ENCODE assay signal across 8 cellular contexts in genomic region chr11:62545437-62546243, GRCh38. TPM values are rescaled to one million over a fixed set of nuclear protein-coding genes. Genes with fewer than 3 reads are reported as not detected.
DNase-seq lines count a peak whose midpoint lies in the region; ATAC-seq and TF ChIP-seq lines count a peak whose summit lies in the region.

No MANE protein-coding gene starts in this region.

- peak overlapping the region; percentile 71 for H3K4me2 ChIP-seq in parathyroid adenoma (ENCODE audit: low read length)

- no peak overlapping the region for H3K9ac ChIP-seq in parathyroid adenoma

- H3K4me3 ChIP-seq in A673 (ENCODE audit: low read depth, low read length, poor library complexity, severe bottlenecking) (peak overlapping the region; percentile 66), H7 (ENCODE audit: insufficient read depth, low read depth, low read length) (peak overlapping the region; percentile 79), heart left ventricle (peak overlapping the region; percentile 71 to 100 (median 98)), parathyroid adenoma (ENCODE audit: low read depth, low read length) (peak overlapping the region; percentile 86)

- peaks cover 14% of the 10 kb centered on the region for H3K79me2 ChIP-seq in parathyroid adenoma

- POLR2A ChIA-PET in A673 (lab: Charles Lee; ENCODE audit: low non-redundant PET): interaction anchor here (0.6 kb wide), 1 partner anchor 295 kb away, joined by 3 read pairs; no protein-coding TSS in a partner anchor

- DNase-seq in A673 (ENCODE audit: low spot score) (peak; percentile 97), H7 (peak; percentile 95), SK-MEL-5 (ENCODE audit: low read depth, low spot score) (peak; percentile 58), heart left ventricle (peak; percentile 95 to 98 (median 96)), COR-L47 (lab: John Stamatoyannopoulos, UW) (no peak)

- intact Hi-C loops in A673 (cut with micrococcal nuclease; ENCODE audit: unreplicated experiment) (loop anchor here (5.0 to 10.0 kb wide), 2 partner anchors 48 to 151 kb away; no protein-coding TSS in a partner anchor), heart left ventricle (cut with DNase I) (loop anchor here in 4 of 10 donors (2.0 to 10.0 kb wide), 4 partner anchors 15 to 151 kb away; no protein-coding TSS in a partner anchor)

- ATAC-seq in heart left ventricle: peak; percentile 33 to 73 (median 64)
- no peak for ATAC-seq in HG03108 (IDR thresholded peaks at IDR 0.05; ENCODE audit: unreplicated experiment)

- 0 to 1% (median 0%) methylated on average over 41 to 59 of the region's 59 CpGs for WGBS in heart left ventricle, 4 donors

- H3K36me3 ChIP-seq in A673 (ENCODE audit: insufficient read depth, low read length, poor library complexity, severe bottlenecking) (no peaks in the 10 kb centered on the region), H7 (replicated peaks; ENCODE audit: control insufficient read depth, insufficient read depth, low read length) (no peaks in the 10 kb centered on the region), heart left ventricle (no peaks in the 10 kb centered on the region), parathyroid adenoma (ENCODE audit: control insufficient read depth, insufficient read depth, low read length) (no peaks in the 10 kb centered on the region)

- H3K4me1 ChIP-seq in A673 (ENCODE audit: insufficient read depth, low read length, poor library complexity, severe bottlenecking) (peaks cover 49% of the 10 kb centered on the region), heart left ventricle (peaks cover 21 to 81% (median 66%) of the 10 kb centered on the region in 12 donors), parathyroid adenoma (peaks cover 2% of the 10 kb centered on the region)

- CTCF ChIA-PET in A673 (lab: Charles Lee): interaction anchor here (0.5 to 5.0 kb wide), 5 partner anchors 14 to 154 kb away, joined by 5 to 71 read pairs (median 10); partner anchors contain the start of gene GANAB

- BruUV-seq in A673 (replicated peaks; lab: Mats Ljungman, UMichigan): no TSS peak

- TF ChIP-seq POLR2A in heart left ventricle (IDR thresholded peaks at IDR 0.05): peak in 1 of 2 donors; percentile 51

- peak overlapping the region; percentile 62 for H2AFZ ChIP-seq in parathyroid adenoma

- H3K27me3 ChIP-seq in A673 (replicated peaks; ENCODE audit: insufficient read depth, low read depth, low read length, poor library complexity) (no peaks in the 10 kb centered on the region), H7 (ENCODE audit: control insufficient read depth, insufficient read depth, low read length) (peaks cover 63% of the 10 kb centered on the region), heart left ventricle (no peaks in the 10 kb centered on the region), parathyroid adenoma (ENCODE audit: control insufficient read depth, insufficient read depth, low read length) (no peaks in the 10 kb centered on the region)

- H3K9me3 ChIP-seq in A673 (ENCODE audit: low read depth, low read length, poor library complexity, severe bottlenecking) (no peaks in the 10 kb centered on the region), heart left ventricle (no peaks in the 10 kb centered on the region), parathyroid adenoma (ENCODE audit: control insufficient read depth, low read length) (no peaks in the 10 kb centered on the region)

- peak overlapping the region; percentile 81 for H3K27ac ChIP-seq in A673 (ENCODE audit: low read depth, low read length, poor library complexity, severe bottlenecking)
- H3K27ac ChIP-seq in angular gyrus (ENCODE audit: low read depth, low read length): peak overlapping the region; percentile 78
- H3K27ac ChIP-seq in heart left ventricle: peak overlapping the region; percentile 94 to 100 (median 99)
- peak overlapping the region; percentile 69 for H3K27ac ChIP-seq in parathyroid adenoma

- in situ Hi-C loops in SK-MEL-5 (cut with HindIII; ENCODE audit: low pct_unique_long_range_greater_than_20kb, low sequenced_read_pairs): no loop called here

- TF ChIP-seq CTCF in A673 (conservative IDR thresholded peaks at IDR 0.05; ENCODE audit: low read depth, low read length): no peak; the same call in 1 of the 2 replicates
- peak in 4 of 12 donors; percentile 9 to 18 (median 14) for TF ChIP-seq CTCF in heart left ventricle (IDR thresholded peaks at IDR 0.05)
- no peak for TF ChIP-seq CTCF in parathyroid adenoma (IDR thresholded peaks at IDR 0.05)

RNA-seq across cellular contexts. Expression of gene AHNAK, which starts 1.0 kb away (rescaled TPM):
- total RNA-seq in A673 (2021) (71.7 and 73.0 TPM in 2 replicates), heart left ventricle (100 to 1,000 TPM; 251 to 861 (median 409) TPM)
- total RNA-seq in H7 (2014; rRNA removed; shearing (Covaris generic)): 8.3 and 11.2 TPM in 2 replicates
- total RNA-seq in SK-MEL-5 (2014; rRNA removed; shearing (Covaris generic)): 11.3 and 14.3 TPM in 2 replicates
- polyA plus RNA-seq in SK-MEL-5 (2015; cell fraction: cytosol; rRNA removed): 8.3 and 13.9 TPM in 2 replicates
- 27.3 and 58.8 TPM in 2 replicates for polyA plus RNA-seq in SK-MEL-5 (2015; cell fraction: nucleus; rRNA removed)
- polyA plus RNA-seq in heart left ventricle: 100 to 1,000 TPM in 1 of 2 donors, 10 to 100 TPM in 1; 84.4 to 251 TPM

RNA-seq across cellular contexts. Expression of gene EEF1G, which starts 28.1 kb away (rescaled TPM):
- total RNA-seq in A673 (2021) (1,804 and 1,817 TPM in 2 replicates), heart left ventricle (1,000 to 10,000 TPM in 3 of 9 donors, 100 to 1,000 TPM in 6; 799 to 1,135 (median 929) TPM)
- total RNA-seq in H7 (2014; rRNA removed; shearing (Covaris generic)): 1,781 and 1,948 TPM in 2 replicates
- 1,631 and 1,643 TPM in 2 replicates for total RNA-seq in SK-MEL-5 (2014; rRNA removed; shearing (Covaris generic))
- polyA plus RNA-seq in SK-MEL-5 (2015; cell fraction: cytosol; rRNA removed): 1,536 and 1,592 TPM in 2 replicates
- polyA plus RNA-seq in SK-MEL-5 (2015; cell fraction: nucleus; rRNA removed): 237 and 258 TPM in 2 replicates
- 1,000 to 10,000 TPM in 1 of 2 donors, 100 to 1,000 TPM in 1; 549 to 1,190 TPM for polyA plus RNA-seq in heart left ventricle

RNA-seq across cellular contexts. Expression of gene TUT1, which starts 45.7 kb away (rescaled TPM):
- total RNA-seq in A673 (2021) (27.3 and 27.6 TPM in 2 replicates), heart left ventricle (10 to 100 TPM in 7 of 9 donors, 1 to 10 TPM in 2; 6.3 to 16.3 (median 11.3) TPM)
- total RNA-seq in H7 (2014; rRNA removed; shearing (Covaris generic)): 25.8 and 29.4 TPM in 2 replicates
- total RNA-seq in SK-MEL-5 (2014; rRNA removed; shearing (Covaris generic)): 6.0 and 7.3 TPM in 2 replicates
- 14.4 and 20.9 TPM in 2 replicates for polyA plus RNA-seq in SK-MEL-5 (2015; cell fraction: cytosol; rRNA removed)
- 34.1 and 57.2 TPM in 2 replicates for polyA plus RNA-seq in SK-MEL-5 (2015; cell fraction: nucleus; rRNA removed)
- polyA plus RNA-seq in heart left ventricle: 10 to 100 TPM in 1 of 2 donors, 1 to 10 TPM in 1; 8.5 to 12.2 TPM

RNA-seq across cellular contexts. Expression of gene MTA2, which starts 56.0 kb away (rescaled TPM):
- total RNA-seq in A673 (2021): 241 and 243 TPM in 2 replicates
- total RNA-seq in H7 (2014; rRNA removed; shearing (Covaris generic)): 151 and 166 TPM in 2 replicates
- total RNA-seq in SK-MEL-5 (2014; rRNA removed; shearing (Covaris generic)): 55.4 and 56.3 TPM in 2 replicates
- 39.2 and 51.2 TPM in 2 replicates for polyA plus RNA-seq in SK-MEL-5 (2015; cell fraction: cytosol; rRNA removed)
- 173 and 183 TPM in 2 replicates for polyA plus RNA-seq in SK-MEL-5 (2015; cell fraction: nucleus; rRNA removed)
- 10 to 100 TPM; 24.1 to 55.3 (median 33.7) TPM for total RNA-seq in heart left ventricle
- 10 to 100 TPM; 18.4 to 40.3 TPM for polyA plus RNA-seq in heart left ventricle
